Comparison of ENCODE assay signal across 1 cellular context in the genomic region with DNA sequence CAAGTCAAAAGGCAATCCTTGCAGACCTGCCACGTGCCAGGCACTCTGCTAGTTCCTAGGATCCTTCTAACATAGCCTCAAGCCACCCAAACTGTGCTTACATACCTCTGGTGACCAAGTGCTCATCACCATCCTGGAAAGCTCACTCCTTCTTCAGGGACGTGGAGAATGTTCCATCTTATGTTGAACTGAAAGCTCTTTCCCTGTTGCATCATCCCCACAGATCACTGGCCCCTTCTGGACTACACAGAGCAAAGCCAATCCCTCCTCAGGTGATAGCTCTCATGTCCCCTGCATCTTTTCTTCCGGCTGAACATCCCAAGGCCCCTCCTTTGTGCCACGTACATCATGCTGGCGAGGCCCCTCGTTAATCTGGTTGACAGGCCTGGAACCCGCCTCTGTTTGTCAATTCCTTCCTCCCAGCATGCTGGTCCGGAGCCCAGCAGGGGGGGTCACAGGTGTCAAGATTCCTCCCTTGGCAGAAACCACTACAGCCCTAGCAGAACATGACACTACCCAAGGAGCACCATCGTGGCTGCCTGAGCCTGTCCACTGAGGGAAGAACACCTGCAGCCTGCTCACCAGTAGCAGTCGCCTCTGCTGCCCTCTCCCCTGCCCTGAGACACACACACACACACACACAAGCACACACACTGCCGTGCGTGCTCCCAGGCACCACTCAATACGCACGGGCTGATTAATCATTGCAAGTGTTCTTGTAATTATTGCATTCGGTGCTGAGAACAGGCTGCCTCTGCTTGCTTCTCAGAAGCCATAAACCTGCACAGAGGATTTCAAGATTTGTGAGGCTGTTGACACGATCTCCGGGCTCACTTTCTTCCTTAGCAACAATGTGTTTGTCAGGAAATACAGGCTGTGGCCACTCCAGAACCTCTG.
TF ChIP-seq lines count a peak whose summit lies in the region.

No MANE protein-coding gene starts in this region.

TF ChIP-seq in K562, 482 proteins besides CTCF, POLR2A, EP300 and RAD21:
- TF ChIP-seq CEBPG (CRISPR knock-in tag; IDR thresholded peaks at IDR 0.05) (no peak), CEBPG (tag; conservative IDR thresholded peaks at IDR 0.05 in 1 of 2, IDR thresholded peaks at IDR 0.05 in 1 of 2) (peak; percentile 46 to 63; a peak in 3 of 4 replicates)
- TF ChIP-seq, protein P1, sequence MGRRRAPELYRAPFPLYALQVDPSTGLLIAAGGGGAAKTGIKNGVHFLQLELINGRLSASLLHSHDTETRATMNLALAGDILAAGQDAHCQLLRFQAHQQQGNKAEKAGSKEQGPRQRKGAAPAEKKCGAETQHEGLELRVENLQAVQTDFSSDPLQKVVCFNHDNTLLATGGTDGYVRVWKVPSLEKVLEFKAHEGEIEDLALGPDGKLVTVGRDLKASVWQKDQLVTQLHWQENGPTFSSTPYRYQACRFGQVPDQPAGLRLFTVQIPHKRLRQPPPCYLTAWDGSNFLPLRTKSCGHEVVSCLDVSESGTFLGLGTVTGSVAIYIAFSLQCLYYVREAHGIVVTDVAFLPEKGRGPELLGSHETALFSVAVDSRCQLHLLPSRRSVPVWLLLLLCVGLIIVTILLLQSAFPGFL (CRISPR knock-in tag; IDR thresholded peaks at IDR 0.05), result no peak
- TF ChIP-seq, protein P2, sequence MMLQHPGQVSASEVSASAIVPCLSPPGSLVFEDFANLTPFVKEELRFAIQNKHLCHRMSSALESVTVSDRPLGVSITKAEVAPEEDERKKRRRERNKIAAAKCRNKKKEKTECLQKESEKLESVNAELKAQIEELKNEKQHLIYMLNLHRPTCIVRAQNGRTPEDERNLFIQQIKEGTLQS (IDR thresholded peaks at IDR 0.05), result peak; percentile 43
- TF ChIP-seq, protein P2 (CRISPR knock-in tag; conservative IDR thresholded peaks at IDR 0.05), result no peak
TF ChIP-seq in K562: peak in this region for 2.
